In genomic region chr10:21696302-21696701, GRCh38 we compare ENCODE assay signal across 1 cellular context.
TF ChIP-seq lines count a peak whose summit lies in the region.

No MANE protein-coding gene starts in this region.

TF ChIP-seq in GM23338, 12 proteins besides CTCF, POLR2A, EP300 and RAD21 (continued from another document):
- TF ChIP-seq POLR2AphosphoS5 (IDR thresholded peaks at IDR 0.05; ENCODE audit: low read depth) (no peak), EZH2phosphoT487 (IDR thresholded peaks at IDR 0.05; ENCODE audit: unreplicated experiment) (no peak), ZNF114 (CRISPR knock-in tag; IDR thresholded peaks at IDR 0.05) (no peak)
